ENCODE assay signal across 8 cellular contexts in the genomic region with DNA sequence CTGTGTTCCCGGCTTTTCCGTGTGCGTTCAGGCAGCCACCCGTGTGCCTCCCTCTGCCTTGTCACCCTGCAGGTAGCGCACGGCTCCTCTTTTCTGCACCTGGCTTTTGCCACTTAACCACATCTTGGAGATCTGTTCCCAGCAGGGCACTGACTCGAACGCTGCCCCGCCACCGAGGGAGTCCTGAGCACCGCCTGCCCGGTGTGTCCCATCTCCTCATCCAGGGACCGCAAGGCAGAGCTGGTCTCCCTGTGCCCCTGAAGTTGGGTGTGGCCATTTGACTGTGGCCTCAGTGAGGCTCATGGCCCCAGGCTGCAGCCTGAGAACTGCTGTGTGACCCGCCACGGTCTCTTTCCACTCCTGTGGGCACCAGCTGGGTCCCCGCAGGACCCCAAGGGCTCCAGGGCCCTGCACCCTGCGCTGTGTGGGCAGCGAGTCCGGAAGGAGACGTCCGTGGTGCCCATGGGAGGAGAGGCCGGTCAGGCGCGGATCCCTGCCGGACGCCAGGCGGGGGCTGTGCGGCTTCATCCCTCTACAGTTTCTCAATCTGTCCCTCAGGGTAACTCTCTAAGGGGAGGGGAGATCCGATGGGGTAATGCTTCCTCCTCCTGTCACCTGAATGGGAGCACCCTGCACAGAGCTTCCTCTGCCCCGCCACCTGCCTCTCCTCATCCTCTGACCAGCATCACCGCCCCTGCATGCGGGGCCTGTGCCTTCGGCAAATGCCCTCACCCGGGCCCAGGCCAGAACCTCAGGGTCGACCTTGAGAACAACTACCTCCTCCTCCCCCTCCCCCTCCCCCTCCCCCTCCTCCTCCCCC. TPM values are rescaled to one million over a fixed set of nuclear protein-coding genes. Genes with fewer than 3 reads are reported as not detected.
DNase-seq lines count a peak whose midpoint lies in the region; ATAC-seq, FAIRE-seq and TF ChIP-seq lines count a peak whose summit lies in the region.

No MANE protein-coding gene starts in this region.

- H3K36me3 ChIP-seq in kidney (ENCODE audit: control insufficient read depth in 1 of 2, insufficient read depth in 2 of 2, low read length in 2 of 2), result peaks cover 3 to 11% of the 10 kb centered on the region in 2 donors
- peaks cover 0 to 21% (median 8%) of the 10 kb centered on the region in 3 donors for H3K36me3 ChIP-seq in tibial nerve

- peaks cover 31% of the 10 kb centered on the region for H3K4me1 Mint-ChIP-seq in CD4-positive, alpha-beta T cell (ENCODE audit: low read depth)

- H3K27ac Mint-ChIP-seq in CD4-positive, alpha-beta T cell, result peak overlapping the region; percentile 71

- no peak for TF ChIP-seq POLR2A in GM12891 (IDR thresholded peaks at IDR 0.05; ENCODE audit: low read depth, low read length)
- TF ChIP-seq POLR2A in tibial nerve (IDR thresholded peaks at IDR 0.05), result no peak

- CTCF ChIA-PET in CD4-positive, alpha-beta T cell (lab: Charles Lee), result interaction anchor here (1.2 to 1.8 kb wide), 2 partner anchors 27 to 64 kb away, joined by 3 to 7 read pairs; no protein-coding TSS in a partner anchor
- CTCF ChIA-PET in RWPE1 (lab: Yijun Ruan, JAX), result interaction anchor here (0.6 to 1.9 kb wide), 2 partner anchors 50 to 969 kb away, joined by 3 to 9 read pairs; partner anchors contain the start of gene TMEM184A

- no peak for TF ChIP-seq EP300 in tibial nerve (IDR thresholded peaks at IDR 0.05)

- no peak overlapping the region for H3K27ac ChIP-seq in CD4-positive, alpha-beta T cell (ENCODE audit: low read depth, low read length)
- peak overlapping the region; percentile 76 for H3K27ac ChIP-seq in RWPE1
- H3K27ac ChIP-seq in kidney (ENCODE audit: low read depth in 2 of 2, low read length in 2 of 2), result peak overlapping the region; percentile 51 to 56
- H3K27ac ChIP-seq in tibial nerve, result peak overlapping the region in 1 of 4 donors; percentile 19

- WGBS in tibial nerve, 2 donors, result 71 to 83% methylated on average over 29 to 32 of the region's 35 CpGs

- peaks cover 22% of the 10 kb centered on the region for H3K36me3 Mint-ChIP-seq in CD4-positive, alpha-beta T cell (ENCODE audit: low read depth)

- TF ChIP-seq CTCF in CD4-positive, alpha-beta T cell (IDR thresholded peaks at IDR 0.05), result no peak
- TF ChIP-seq CTCF in RWPE1 (conservative IDR thresholded peaks at IDR 0.05; ENCODE audit: low read depth) (no peak), kidney (IDR thresholded peaks at IDR 0.05; ENCODE audit: borderline replicate concordance, extremely low read depth, insufficient read depth) (no peak), tibial nerve (IDR thresholded peaks at IDR 0.05) (no peak), D721Med (IDR thresholded peaks at IDR 0.05; ENCODE audit: insufficient read depth, missing control alignments) (no peak)

- POLR2A ChIA-PET in CD4-positive, alpha-beta T cell (lab: Charles Lee), result interaction anchor here (0.9 to 1.0 kb wide), 2 partner anchors 50 to 64 kb away, joined by 3 read pairs; partner anchors contain the start of gene TMEM184A
- POLR2A ChIA-PET in RWPE1 (lab: Yijun Ruan, JAX; ENCODE audit: low non-redundant PET), result no interaction called here

- H3K4me3 ChIP-seq in kidney (ENCODE audit: low read length in 2 of 2), result no peak overlapping the region
- no peak overlapping the region for H3K4me3 ChIP-seq in tibial nerve

- H3K4me3 Mint-ChIP-seq in CD4-positive, alpha-beta T cell, result peak overlapping the region; percentile 76

- FAIRE-seq in GM12891 (lab: Jason Lieb, UNC) (peak; percentile 66), kidney (lab: Jason Lieb, UNC) (no peak), D721Med (lab: Jason Lieb, UNC) (no peak)

- H3K9me3 Mint-ChIP-seq in CD4-positive, alpha-beta T cell, result no peaks in the 10 kb centered on the region

- intact Hi-C loops in CD4-positive, alpha-beta T cell (cut with DNase I, micrococcal nuclease), result loop anchor here (1.0 to 10.0 kb wide), 4 partner anchors 27 to 739 kb away; partner anchors contain the start of genes MRM2 (in 1 of the 2) and NUDT1 (in 1 of the 2)
- intact Hi-C loops in kidney (cut with DNase I), result no loop called here

- no peaks in the 10 kb centered on the region for H3K9me3 ChIP-seq in CD4-positive, alpha-beta T cell (ENCODE audit: control insufficient read depth, low read length)
- H3K9me3 ChIP-seq in kidney (ENCODE audit: control insufficient read depth in 1 of 2, low read length in 2 of 2) (no peaks in the 10 kb centered on the region), tibial nerve (no peaks in the 10 kb centered on the region)

- peak overlapping the region in 1 of 2 donors; percentile 34 for H3K9ac ChIP-seq in kidney (ENCODE audit: low read length in 2 of 2)

- no peak for ATAC-seq in CD4-positive, alpha-beta T cell (ENCODE audit: poor library complexity)
- ATAC-seq in HG02610 (IDR thresholded peaks at IDR 0.05; ENCODE audit: unreplicated experiment), result no peak

- H3K27me3 ChIP-seq in CD4-positive, alpha-beta T cell (ENCODE audit: control insufficient read depth, insufficient read depth, low read length), result no peaks in the 10 kb centered on the region
- H3K27me3 ChIP-seq in tibial nerve, result peaks cover 0 to 1% of the 10 kb centered on the region in 2 donors

- no peak for DNase-seq in CD4-positive, alpha-beta T cell
- DNase-seq in GM12891 (ENCODE audit: insufficient read length, low spot score) (no peak), RWPE1 (ENCODE audit: low spot score) (no peak), kidney (peak; percentile 80), tibial nerve (ENCODE audit: low spot score in 2 of 2) (no peak), D721Med (ENCODE audit: insufficient read length, low spot score) (no peak)
- DNase-seq in stimulated activated CD8-positive, alpha-beta memory T cell treated with anti-CD3 and anti-CD28 coated beads, Interleukin-4, amount 100 ng/mL, for 48 hours, result no peak

- H3K4me1 ChIP-seq in kidney (ENCODE audit: control insufficient read depth in 1 of 2, insufficient read depth in 1 of 2, low read depth in 1 of 2, low read length in 2 of 2), result peaks cover 5 to 7% of the 10 kb centered on the region in 2 donors
- H3K4me1 ChIP-seq in tibial nerve, result peaks cover 0 to 40% (median 11%) of the 10 kb centered on the region in 4 donors

- H3K27me3 Mint-ChIP-seq in CD4-positive, alpha-beta T cell, result peaks cover 4% of the 10 kb centered on the region

TF ChIP-seq in GM12891, 5 proteins besides CTCF, POLR2A, EP300 and RAD21:
- no peak for TF ChIP-seq POU2F2 (IDR thresholded peaks at IDR 0.05; ENCODE audit: low read depth, low read length)
- TF ChIP-seq PAX5 (IDR thresholded peaks at IDR 0.05; ENCODE audit: insufficient read depth, low read length, severe bottlenecking), result no peak
- no peak for TF ChIP-seq TAF1 (IDR thresholded peaks at IDR 0.05; ENCODE audit: low read depth, low read length)
- no peak for TF ChIP-seq POLR2AphosphoS5 (IDR thresholded peaks at IDR 0.05; ENCODE audit: low read depth, low read length)
- TF ChIP-seq SPI1 (IDR thresholded peaks at IDR 0.05; ENCODE audit: low read depth, low read length), result no peak
TF ChIP-seq in GM12891: peak in this region for 0.

RNA-seq across cellular contexts. Expression of gene INTS1, which starts 1.8 kb away (rescaled TPM):
- total RNA-seq in CD4-positive, alpha-beta T cell, result 10 to 100 TPM; 91.0 to 91.5 TPM
- polyA plus RNA-seq in GM12891 (2012; ENCODE audit: low read depth, missing spikeins), result 33.2 TPM
- 91.3 TPM for total RNA-seq in kidney
- polyA plus RNA-seq in kidney (ENCODE audit: insufficient read depth, low read depth, low replicate concordance), result 62.8 TPM
- 10 to 100 TPM; 45.7 to 81.6 (median 52.3) TPM for total RNA-seq in tibial nerve

RNA-seq across cellular contexts. Expression of gene MAFK, which starts 24.6 kb away (rescaled TPM):
- 10 to 100 TPM; 60.1 to 65.0 TPM for total RNA-seq in CD4-positive, alpha-beta T cell
- 8.2 TPM for polyA plus RNA-seq in GM12891 (2012; ENCODE audit: low read depth, missing spikeins)
- total RNA-seq in kidney (37.0 TPM), tibial nerve (100 to 1,000 TPM in 2 of 4 donors, 10 to 100 TPM in 2; 41.3 to 117 (median 74.5) TPM)
- polyA plus RNA-seq in kidney (ENCODE audit: insufficient read depth, low read depth, low replicate concordance), result 12.9 TPM

RNA-seq across cellular contexts. Expression of gene MICALL2, which starts 46.7 kb away (rescaled TPM):
- total RNA-seq in CD4-positive, alpha-beta T cell, result 1 to 10 TPM; 1.9 to 2.2 TPM
- 1.2 TPM for polyA plus RNA-seq in GM12891 (2012; ENCODE audit: low read depth, missing spikeins)
- total RNA-seq in kidney (53.4 TPM), tibial nerve (100 to 1,000 TPM in 2 of 4 donors, 10 to 100 TPM in 2; 67.6 to 153 (median 104) TPM)
- 16.6 TPM for polyA plus RNA-seq in kidney (ENCODE audit: insufficient read depth, low read depth, low replicate concordance)

RNA-seq across cellular contexts. Expression of gene TMEM184A, which starts 50.1 kb away (rescaled TPM):
- total RNA-seq in CD4-positive, alpha-beta T cell, result under 1 TPM in 1 of 2 experiments, not detected in 1; 0.06 TPM
- polyA plus RNA-seq in GM12891 (2012; ENCODE audit: low read depth, missing spikeins), result 0.04 TPM
- total RNA-seq in kidney (11.0 TPM), tibial nerve (1 to 10 TPM in 1 of 4 donors, under 1 TPM in 1, not detected in 2; 0.66 to 2.5 TPM)
- polyA plus RNA-seq in kidney (ENCODE audit: insufficient read depth, low read depth, low replicate concordance), result 6.8 TPM

Comparison
In these comparisons a context has a peak if more than half of its experiments do, and no peak if none do; other contexts are left out.
1. RNA of gene MICALL2, which starts 46.7 kb away (total RNA-seq): 67.6 to 153 TPM in tibial nerve and 53.4 TPM in kidney (single experiment); 1.9 to 2.2 TPM in CD4-positive, alpha-beta T cell; every median in the first group is over 10 times any median in the second.